Comparison of ENCODE assay signal across 16 cellular contexts in genomic region chr10:60429084-60429849, GRCh38. TPM values are rescaled to one million over a fixed set of nuclear protein-coding genes. Genes with fewer than 3 reads are reported as not detected.
DNase-seq lines count a peak whose midpoint lies in the region; ATAC-seq and TF ChIP-seq lines count a peak whose summit lies in the region.
"Had no signal": no experiment of that assay in that cellular context is flagged by ENCODE, and none has a peak within 500 bp of the region (broad histone marks: within the 10 kb centered on the region; RNA-seq: fewer than 3 reads in every experiment).

No MANE protein-coding gene starts in this region.

- ATAC-seq in activated CD8-positive, alpha-beta memory T cell treated with anti-CD3 and anti-CD28 coated beads, Interleukin-2, amount 10 ng/mL, durations not matched to agents 7 days and 5 days, result no peak
- ATAC-seq in omental fat pad (ENCODE audit: low FRiP score), result no peak
- ATAC-seq: body of pancreas, Panc1, psoas muscle, WTC11 had no signal

- H3K27me3 ChIP-seq in ACC112 (ENCODE audit: insufficient read depth, low read length) (no peaks in the 10 kb centered on the region), SK-N-SH (ENCODE audit: insufficient read depth) (no peaks in the 10 kb centered on the region)
- H3K27me3 ChIP-seq: body of pancreas had no signal

- H3K4me1 ChIP-seq in ACC112 (ENCODE audit: control insufficient read depth, insufficient read depth, low read length, unreplicated experiment) (peaks cover 79% of the 10 kb centered on the region), SK-N-SH (ENCODE audit: control insufficient read depth in 1 of 2, insufficient read depth in 2 of 2, low read depth in 1 of 2, low read length in 1 of 2) (peaks cover 3 to 83% of the 10 kb centered on the region in 2 experiments)
- H3K4me1 ChIP-seq: body of pancreas had no signal

- peaks cover 3% of the 10 kb centered on the region for H3K36me3 Mint-ChIP-seq in mesothelial cell of epicardium
- no peaks in the 10 kb centered on the region for H3K36me3 Mint-ChIP-seq in activated CD8-positive, alpha-beta memory T cell treated with anti-CD3 and anti-CD28 coated beads, Interleukin-2, amount 10 ng/mL, durations not matched to agents 7 days and 5 days
- H3K36me3 Mint-ChIP-seq: WTC11 had no signal

- no peak overlapping the region for H3K4me3 Mint-ChIP-seq in mesothelial cell of epicardium
- H3K4me3 Mint-ChIP-seq in activated CD8-positive, alpha-beta memory T cell treated with anti-CD3 and anti-CD28 coated beads, Interleukin-2, amount 10 ng/mL, durations not matched to agents 7 days and 5 days, result no peak overlapping the region
- H3K4me3 Mint-ChIP-seq: WTC11 had no signal

- H3K9me3 Mint-ChIP-seq in mesothelial cell of epicardium, result no peaks in the 10 kb centered on the region
- no peaks in the 10 kb centered on the region for H3K9me3 Mint-ChIP-seq in activated CD8-positive, alpha-beta memory T cell treated with anti-CD3 and anti-CD28 coated beads, Interleukin-2, amount 10 ng/mL, durations not matched to agents 7 days and 5 days (ENCODE audit: low read depth)
- H3K9me3 Mint-ChIP-seq: WTC11 had no signal

- peaks cover 75% of the 10 kb centered on the region for H3K4me1 Mint-ChIP-seq in mesothelial cell of epicardium
- H3K4me1 Mint-ChIP-seq in activated CD8-positive, alpha-beta memory T cell treated with anti-CD3 and anti-CD28 coated beads, Interleukin-2, amount 10 ng/mL, durations not matched to agents 7 days and 5 days, result no peaks in the 10 kb centered on the region

- H3K27ac ChIP-seq in ACC112 (ENCODE audit: low read depth, low read length), result peak overlapping the region; percentile 83
- peak overlapping the region; percentile 89 to 98 for H3K27ac ChIP-seq in SK-N-SH (ENCODE audit: low read depth in 2 of 2, low read length in 1 of 2)
- H3K27ac ChIP-seq: body of pancreas, psoas muscle had no signal

- DNase-seq in SK-N-SH, result no peak
- DNase-seq in epithelial cell of esophagus (ENCODE audit: low read depth), result peak; percentile 16
- DNase-seq in mesothelial cell of epicardium (ENCODE audit: low spot score in 2 of 2, unreplicated experiment in 2 of 2), result no peak
- no peak for DNase-seq in activated CD8-positive, alpha-beta memory T cell treated with anti-CD3 and anti-CD28 coated beads, Interleukin-2, amount 10 ng/mL, durations not matched to agents 7 days and 5 days
- DNase-seq in omental fat pad (ENCODE audit: low spot score), result no peak
- no peak for DNase-seq in superior temporal gyrus (ENCODE audit: extremely low spot score)
- no peak for DNase-seq in hypothalamus (lab: John Stamatoyannopoulos, UW)
- DNase-seq: activated gamma-delta T cell treated with Interleukin-2 at 50 U/mL for 16 hours, body of pancreas, glutamatergic neuron, NCI-H2029, NCI-H526 treated with DMSO at 0.1 percent for 48 hours, psoas muscle had no signal

- no peak for TF ChIP-seq CTCF in SK-N-SH (IDR thresholded peaks at IDR 0.05)
- no peak for TF ChIP-seq CTCF in epithelial cell of esophagus (IDR thresholded peaks at IDR 0.05; ENCODE audit: insufficient read depth, low read depth, low read length, missing control alignments)
- TF ChIP-seq CTCF in mesothelial cell of epicardium (IDR thresholded peaks at IDR 0.05; ENCODE audit: unreplicated experiment), result no peak
- no peak for TF ChIP-seq CTCF in omental fat pad (IDR thresholded peaks at IDR 0.05)

- H3K36me3 ChIP-seq in ACC112 (ENCODE audit: insufficient read depth, low read length), result no peaks in the 10 kb centered on the region
- H3K36me3 ChIP-seq in SK-N-SH (replicated peaks in 1 of 2; ENCODE audit: control insufficient read depth in 1 of 2, insufficient read depth in 2 of 2, low read length in 1 of 2), result peaks cover 0 to 5% of the 10 kb centered on the region in 2 experiments

- H2AFZ ChIP-seq in ACC112 (ENCODE audit: low read length, unreplicated experiment) (peak overlapping the region; percentile 49), SK-N-SH (ENCODE audit: low read depth) (no peak overlapping the region; the same call in 1 of the 2 replicates)

- H3K9me3 ChIP-seq in SK-N-SH, result no peaks in the 10 kb centered on the region
- H3K9me3 ChIP-seq: body of pancreas, psoas muscle had no signal

- H3K9me2 ChIP-seq in SK-N-SH, result no peaks in the 10 kb centered on the region

- H3K4me2 ChIP-seq in SK-N-SH, result peak overlapping the region; percentile 30; the same call in 1 of the 2 replicates

- CTCF ChIA-PET in SK-N-SH (lab: Yijun Ruan, JAX), result interaction anchor here (1.3 to 1.4 kb wide), 3 partner anchors 191 to 223 kb away, joined by 3 to 6 read pairs (median 6); no protein-coding TSS in a partner anchor
- CTCF ChIA-PET in activated CD8-positive, alpha-beta memory T cell treated with anti-CD3 and anti-CD28 coated beads, Interleukin-2, amount 10 ng/mL, durations not matched to agents 7 days and 5 days (lab: Charles Lee), result no interaction called here

- TF ChIP-seq EP300 in SK-N-SH (IDR thresholded peaks at IDR 0.05; ENCODE audit: borderline replicate concordance in 1 of 2, low read depth in 1 of 2, low read length in 1 of 2), result peak; percentile 36 to 68; a peak in 3 of 4 replicates

- peak overlapping the region; percentile 90 for H3K27ac Mint-ChIP-seq in mesothelial cell of epicardium
- H3K27ac Mint-ChIP-seq in activated CD8-positive, alpha-beta memory T cell treated with anti-CD3 and anti-CD28 coated beads, Interleukin-2, amount 10 ng/mL, durations not matched to agents 7 days and 5 days, result no peak overlapping the region
- H3K27ac Mint-ChIP-seq: WTC11 had no signal

- H4K20me1 ChIP-seq in SK-N-SH (ENCODE audit: insufficient read depth), result no peaks in the 10 kb centered on the region

- no peaks in the 10 kb centered on the region for H3K27me3 Mint-ChIP-seq in mesothelial cell of epicardium (ENCODE audit: low read depth)
- peaks cover 15% of the 10 kb centered on the region for H3K27me3 Mint-ChIP-seq in activated CD8-positive, alpha-beta memory T cell treated with anti-CD3 and anti-CD28 coated beads, Interleukin-2, amount 10 ng/mL, durations not matched to agents 7 days and 5 days

- peak overlapping the region; percentile 52 for H3K9ac ChIP-seq in SK-N-SH

- POLR2A ChIA-PET in SK-N-SH (lab: Yijun Ruan, JAX), result interaction anchor here (0.5 kb wide), 1 partner anchor 81 kb away, joined by 3 read pairs; no protein-coding TSS in a partner anchor

- 90% methylated on average over 2 of the region's 2 CpGs for WGBS in SK-N-SH (ENCODE audit: low lambda C conversion rate)

- TF ChIP-seq RAD21 in SK-N-SH (IDR thresholded peaks at IDR 0.05; ENCODE audit: low read length), result no peak

- no peaks in the 10 kb centered on the region for H3K79me2 ChIP-seq in ACC112 (ENCODE audit: control insufficient read depth, insufficient read depth, low read length, unreplicated experiment)
- H3K79me2 ChIP-seq in SK-N-SH (ENCODE audit: insufficient read depth), result no peaks in the 10 kb centered on the region

- H3F3A ChIP-seq in SK-N-SH (replicated peaks; ENCODE audit: insufficient read depth), result peaks cover 85% of the 10 kb centered on the region

- H3K4me3 ChIP-seq in ACC112 (ENCODE audit: low read depth, low read length), result no peak overlapping the region
- H3K4me3 ChIP-seq in SK-N-SH (ENCODE audit: low read depth in 2 of 2, low read length in 1 of 2), result no peak overlapping the region
- no peak overlapping the region for H3K4me3 ChIP-seq in epithelial cell of esophagus (ENCODE audit: low read length)
- H3K4me3 ChIP-seq: body of pancreas, psoas muscle had no signal

TF ChIP-seq in SK-N-SH, 30 proteins besides CTCF, POLR2A, EP300 and RAD21 (continues in another document):
- TF ChIP-seq POLR2AphosphoS5 (IDR thresholded peaks at IDR 0.05; ENCODE audit: low read depth, low read length) (peak; percentile 19; the same call in 1 of the 2 replicates), NFIC (IDR thresholded peaks at IDR 0.05; ENCODE audit: borderline replicate concordance) (0 out of 2 replicates have a peak, but pooled peaks have one; percentile 12), TCF12 (IDR thresholded peaks at IDR 0.05) (peak; percentile 92), TEAD4 (IDR thresholded peaks at IDR 0.05; ENCODE audit: borderline replicate concordance, insufficient read depth) (0 out of 2 replicates have a peak, but pooled peaks have one; percentile 23), FOXM1 (IDR thresholded peaks at IDR 0.05; ENCODE audit: low read depth) (no peak), TAF1 (IDR thresholded peaks at IDR 0.05; ENCODE audit: borderline replicate concordance, low read depth, low read length) (no peak), FOSL2 (IDR thresholded peaks at IDR 0.05; ENCODE audit: borderline replicate concordance, low read depth) (peak; percentile 57; the same call in 1 of the 2 replicates), ELF1 (IDR thresholded peaks at IDR 0.05) (0 out of 2 replicates have a peak, but pooled peaks have one; percentile 13), RFX5 (IDR thresholded peaks at IDR 0.05; ENCODE audit: low read length) (no peak), JUND (IDR thresholded peaks at IDR 0.05) (peak; percentile 74), GATA2 (CRISPR knock-in tag; IDR thresholded peaks at IDR 0.05) (no peak), NRF1 (IDR thresholded peaks at IDR 0.05; ENCODE audit: low read depth, low read length) (no peak)
- TF ChIP-seq, protein P1, sequence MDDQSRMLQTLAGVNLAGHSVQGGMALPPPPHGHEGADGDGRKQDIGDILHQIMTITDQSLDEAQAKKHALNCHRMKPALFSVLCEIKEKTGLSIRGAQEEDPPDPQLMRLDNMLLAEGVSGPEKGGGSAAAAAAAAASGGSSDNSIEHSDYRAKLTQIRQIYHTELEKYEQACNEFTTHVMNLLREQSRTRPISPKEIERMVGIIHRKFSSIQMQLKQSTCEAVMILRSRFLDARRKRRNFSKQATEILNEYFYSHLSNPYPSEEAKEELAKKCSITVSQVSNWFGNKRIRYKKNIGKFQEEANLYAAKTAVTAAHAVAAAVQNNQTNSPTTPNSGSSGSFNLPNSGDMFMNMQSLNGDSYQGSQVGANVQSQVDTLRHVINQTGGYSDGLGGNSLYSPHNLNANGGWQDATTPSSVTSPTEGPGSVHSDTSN (IDR thresholded peaks at IDR 0.05), result peak; percentile 91
- TF ChIP-seq, protein P2, sequence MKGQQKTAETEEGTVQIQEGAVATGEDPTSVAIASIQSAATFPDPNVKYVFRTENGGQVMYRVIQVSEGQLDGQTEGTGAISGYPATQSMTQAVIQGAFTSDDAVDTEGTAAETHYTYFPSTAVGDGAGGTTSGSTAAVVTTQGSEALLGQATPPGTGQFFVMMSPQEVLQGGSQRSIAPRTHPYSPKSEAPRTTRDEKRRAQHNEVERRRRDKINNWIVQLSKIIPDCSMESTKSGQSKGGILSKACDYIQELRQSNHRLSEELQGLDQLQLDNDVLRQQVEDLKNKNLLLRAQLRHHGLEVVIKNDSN (IDR thresholded peaks at IDR 0.05; ENCODE audit: borderline replicate concordance, low read depth), result peak; percentile 51; the same call in 1 of the 2 replicates

RNA-seq across cellular contexts. Expression of gene ANK3, which starts 39.6 kb away (rescaled TPM):
- 10.0 and 13.9 TPM in 2 replicates for polyA plus RNA-seq in SK-N-SH (2012; rRNA removed)
- 11.8 and 14.5 TPM in 2 replicates for polyA plus RNA-seq in SK-N-SH (2012; cell fraction: cytosol; rRNA removed)
- 8.9 and 16.1 TPM in 2 replicates for polyA plus RNA-seq in SK-N-SH (2012; cell fraction: nucleus; rRNA removed)
- total RNA-seq in mesothelial cell of epicardium, result 242 to 270 TPM (median 243 TPM) in 3 replicates
- 10 to 100 TPM in 1 of 2 experiments, 1 to 10 TPM in 1; 2.9 to 10.6 TPM for total RNA-seq in activated CD8-positive, alpha-beta memory T cell treated with anti-CD3 and anti-CD28 coated beads, Interleukin-2, amount 10 ng/mL, durations not matched to agents 7 days and 5 days
- total RNA-seq in omental fat pad, result 10 to 100 TPM; 10.5 to 22.5 (median 13.3) TPM

Comparison
In these comparisons a context has a peak if more than half of its experiments do, and no peak if none do; other contexts are left out.
1. RNA of gene ANK3, which starts 39.6 kb away (total RNA-seq): 242 to 270 TPM in mesothelial cell of epicardium; 10.5 to 22.5 TPM in omental fat pad and 2.9 to 10.6 TPM in activated CD8-positive, alpha-beta memory T cell treated with anti-CD3 and anti-CD28 coated beads, Interleukin-2, amount 10 ng/mL, durations not matched to agents 7 days and 5 days; every median in the first group is over 10 times any median in the second.